14 cellular contexts compared by ENCODE assay signal in genomic region chr2:234147335-234147861, GRCh38.
DNase-seq lines count a peak whose midpoint lies in the region; ATAC-seq and TF ChIP-seq lines count a peak whose summit lies in the region.
"Had no signal": no experiment of that assay in that cellular context is flagged by ENCODE, and none has a peak within 500 bp of the region (broad histone marks: within the 10 kb centered on the region; RNA-seq: fewer than 3 reads in every experiment).

No MANE protein-coding gene starts in this region.

- intact Hi-C loops in activated CD4-positive, alpha-beta T cell treated with anti-CD3 and anti-CD28 coated beads, Interleukin-2, amount 10 ng/mL, durations not matched to agents 24 days and 14 days (cut with micrococcal nuclease), result no loop called here

- POLR2A ChIA-PET in activated CD8-positive, alpha-beta T cell treated with anti-CD3 and anti-CD28 coated beads, Interleukin-2, amount 10 ng/mL, durations not matched to agents 7 days and 5 days (lab: Charles Lee), result interaction anchor here (0.9 kb wide), 1 partner anchor 350 kb away, joined by 3 read pairs; the partner anchor contains the start of gene ARL4C

- DNase-seq in activated CD4-positive, alpha-beta T cell treated with anti-CD3 and anti-CD28 coated beads, Interleukin-2, amount 10 ng/mL, durations not matched to agents 24 days and 14 days, result peak; percentile 65
- no peak for DNase-seq in activated CD4-positive, alpha-beta T cell treated with anti-CD3 and anti-CD28 coated beads, Interleukin-2, amount 50 U/mL, for 4 hours
- peak; percentile 96 for DNase-seq in M059J (ENCODE audit: low read depth)
- DNase-seq in activated CD8-positive, alpha-beta T cell treated with anti-CD3 and anti-CD28 coated beads, Interleukin-2, amount 10 ng/mL, durations not matched to agents 7 days and 5 days, result no peak
- DNase-seq in nephron progenitor cell, result no peak
- no peak for DNase-seq in HAP-1 (ENCODE audit: low spot score in 2 of 2)
- no peak for DNase-seq in stimulated activated CD4-positive, alpha-beta T cell treated with anti-CD3 and anti-CD28 coated beads, Interleukin-2, amount 100 ng/mL, for 24 hours
- DNase-seq in COLO829 (ENCODE audit: low spot score), result no peak
- DNase-seq: amygdala; effector memory CD4-positive, alpha-beta T cell; GOT3; substantia nigra had no signal

- no peaks in the 10 kb centered on the region for H3K36me3 ChIP-seq in HAP-1 (replicated peaks)

- no peaks in the 10 kb centered on the region for H3K4me1 ChIP-seq in HAP-1

- peak overlapping the region; percentile 23 for H3K4me3 Mint-ChIP-seq in activated CD4-positive, alpha-beta T cell treated with anti-CD3 and anti-CD28 coated beads, Interleukin-2, amount 10 ng/mL, durations not matched to agents 24 days and 14 days
- no peak overlapping the region for H3K4me3 Mint-ChIP-seq in activated CD8-positive, alpha-beta T cell treated with anti-CD3 and anti-CD28 coated beads, Interleukin-2, amount 10 ng/mL, durations not matched to agents 7 days and 5 days
- H3K4me3 Mint-ChIP-seq in nephron progenitor cell, result no peak overlapping the region

- peak; percentile 74 for ATAC-seq in activated CD8-positive, alpha-beta T cell treated with anti-CD3 and anti-CD28 coated beads, Interleukin-2, amount 10 ng/mL, durations not matched to agents 7 days and 5 days
- ATAC-seq: K562 had no signal

- peaks cover 7% of the 10 kb centered on the region for H3K9me3 Mint-ChIP-seq in activated CD4-positive, alpha-beta T cell treated with anti-CD3 and anti-CD28 coated beads, Interleukin-2, amount 10 ng/mL, durations not matched to agents 24 days and 14 days
- no peaks in the 10 kb centered on the region for H3K9me3 Mint-ChIP-seq in activated CD8-positive, alpha-beta T cell treated with anti-CD3 and anti-CD28 coated beads, Interleukin-2, amount 10 ng/mL, durations not matched to agents 7 days and 5 days (ENCODE audit: insufficient read depth)
- peaks cover 63% of the 10 kb centered on the region for H3K9me3 Mint-ChIP-seq in nephron progenitor cell

- H3K27me3 ChIP-seq in HAP-1 (ENCODE audit: low read depth), result no peaks in the 10 kb centered on the region

- TF ChIP-seq CTCF in nephron progenitor cell (IDR thresholded peaks at IDR 0.05), result no peak

- H3K4me1 Mint-ChIP-seq in activated CD4-positive, alpha-beta T cell treated with anti-CD3 and anti-CD28 coated beads, Interleukin-2, amount 10 ng/mL, durations not matched to agents 24 days and 14 days, result peaks cover 25% of the 10 kb centered on the region
- H3K4me1 Mint-ChIP-seq in activated CD8-positive, alpha-beta T cell treated with anti-CD3 and anti-CD28 coated beads, Interleukin-2, amount 10 ng/mL, durations not matched to agents 7 days and 5 days (ENCODE audit: low read depth), result peaks cover 29% of the 10 kb centered on the region
- peaks cover 67% of the 10 kb centered on the region for H3K4me1 Mint-ChIP-seq in nephron progenitor cell

- no peaks in the 10 kb centered on the region for H3K36me3 Mint-ChIP-seq in activated CD4-positive, alpha-beta T cell treated with anti-CD3 and anti-CD28 coated beads, Interleukin-2, amount 10 ng/mL, durations not matched to agents 24 days and 14 days (ENCODE audit: low read depth)
- H3K36me3 Mint-ChIP-seq in activated CD8-positive, alpha-beta T cell treated with anti-CD3 and anti-CD28 coated beads, Interleukin-2, amount 10 ng/mL, durations not matched to agents 7 days and 5 days (ENCODE audit: low read depth), result peaks cover 4% of the 10 kb centered on the region
- H3K36me3 Mint-ChIP-seq in nephron progenitor cell (ENCODE audit: low read depth), result peaks cover 33% of the 10 kb centered on the region

- no peak overlapping the region for H3K4me3 ChIP-seq in HAP-1
- H3K4me3 ChIP-seq: K562, SK-N-MC had no signal

- no peaks in the 10 kb centered on the region for H3K27me3 Mint-ChIP-seq in activated CD4-positive, alpha-beta T cell treated with anti-CD3 and anti-CD28 coated beads, Interleukin-2, amount 10 ng/mL, durations not matched to agents 24 days and 14 days
- peaks cover 3% of the 10 kb centered on the region for H3K27me3 Mint-ChIP-seq in activated CD8-positive, alpha-beta T cell treated with anti-CD3 and anti-CD28 coated beads, Interleukin-2, amount 10 ng/mL, durations not matched to agents 7 days and 5 days (ENCODE audit: low read depth)
- no peaks in the 10 kb centered on the region for H3K27me3 Mint-ChIP-seq in nephron progenitor cell (ENCODE audit: low read depth, poor library complexity)

- H3K27ac Mint-ChIP-seq in activated CD4-positive, alpha-beta T cell treated with anti-CD3 and anti-CD28 coated beads, Interleukin-2, amount 10 ng/mL, durations not matched to agents 24 days and 14 days, result no peak overlapping the region
- H3K27ac Mint-ChIP-seq in activated CD8-positive, alpha-beta T cell treated with anti-CD3 and anti-CD28 coated beads, Interleukin-2, amount 10 ng/mL, durations not matched to agents 7 days and 5 days, result peak overlapping the region; percentile 50
- peak overlapping the region; percentile 54 for H3K27ac Mint-ChIP-seq in nephron progenitor cell

- CTCF ChIA-PET in activated CD8-positive, alpha-beta T cell treated with anti-CD3 and anti-CD28 coated beads, Interleukin-2, amount 10 ng/mL, durations not matched to agents 7 days and 5 days (lab: Charles Lee), result interaction anchor here (1.0 to 2.7 kb wide), 4 partner anchors 9 to 354 kb away, joined by 3 to 15 read pairs (median 6); no protein-coding TSS in a partner anchor

- no peaks in the 10 kb centered on the region for H3K9me3 ChIP-seq in HAP-1

- in situ Hi-C loops in HAP-1 (cut with MboI; ENCODE audit: low sequenced_read_pairs), result no loop called here

Comparison
In these comparisons a context has a peak if more than half of its experiments do, and no peak if none do; other contexts are left out.
1. DNase-seq: peak in activated CD4-positive, alpha-beta T cell treated with anti-CD3 and anti-CD28 coated beads, Interleukin-2, amount 10 ng/mL, durations not matched to agents 24 days and 14 days (single experiment) and M059J (single experiment); none in activated CD4-positive, alpha-beta T cell treated with anti-CD3 and anti-CD28 coated beads, Interleukin-2, amount 50 U/mL, for 4 hours (0 of 2), activated CD8-positive, alpha-beta T cell treated with anti-CD3 and anti-CD28 coated beads, Interleukin-2, amount 10 ng/mL, durations not matched to agents 7 days and 5 days (single experiment), nephron progenitor cell (single experiment), HAP-1 (0 of 2), stimulated activated CD4-positive, alpha-beta T cell treated with anti-CD3 and anti-CD28 coated beads, Interleukin-2, amount 100 ng/mL, for 24 hours (0 of 2) and COLO829 (single experiment).